ENCODE assay signal across 37 cellular contexts in the genomic region with DNA sequence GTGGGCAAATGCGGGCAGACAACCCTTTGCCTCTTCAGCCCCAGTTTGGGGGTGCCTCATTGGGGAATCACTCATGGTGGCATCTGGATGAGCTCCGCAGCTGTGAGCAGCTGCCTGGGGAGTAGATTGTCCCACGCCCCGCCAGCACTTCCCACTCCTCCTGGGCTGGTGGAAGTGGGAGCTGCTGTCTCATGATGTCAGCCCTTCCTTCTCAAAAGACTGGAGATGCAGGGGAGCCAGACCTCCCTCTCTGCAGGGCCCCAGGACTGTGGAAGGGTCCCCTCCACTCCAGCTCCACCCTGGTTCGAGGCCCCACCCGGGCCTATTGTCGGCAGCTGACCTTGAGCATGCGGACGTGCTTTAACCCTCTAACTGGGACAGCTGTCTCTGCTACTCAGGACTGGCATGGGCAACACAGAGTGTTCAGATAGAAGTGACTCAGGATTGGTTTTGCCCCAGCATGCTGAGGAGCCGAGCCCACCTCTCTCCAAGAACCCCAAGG. TPM values are rescaled to one million over a fixed set of nuclear protein-coding genes. Genes with fewer than 3 reads are reported as not detected.
"Had no signal": no experiment of that assay in that cellular context is flagged by ENCODE, and none has a peak within 500 bp of the region (broad histone marks: within the 10 kb centered on the region; RNA-seq: fewer than 3 reads in every experiment).

No MANE protein-coding gene starts in this region.

- H3K4me1 Mint-ChIP-seq: activated CD4-positive, alpha-beta T cell treated with anti-CD3 and anti-CD28 coated beads for 36 hours; activated CD4-positive, alpha-beta T cell treated with anti-CD3 and anti-CD28 coated beads, Interleukin-2, amount 10 ng/mL, durations not matched to agents 24 days and 14 days; activated CD8-positive, alpha-beta memory T cell treated with anti-CD3 and anti-CD28 coated beads, Interleukin-2, amount 10 ng/mL, durations not matched to agents 7 days and 5 days; activated naive CD4-positive, alpha-beta T cell treated with anti-CD3 and anti-CD28 coated beads, Interleukin-2, amount 50 U/mL, for 24 hours; activated naive CD8-positive, alpha-beta T cell treated with anti-CD3 and anti-CD28 coated beads for 36 hours; activated naive CD8-positive, alpha-beta T cell treated with anti-CD3 and anti-CD28 coated beads, Interleukin-2, amount 50 U/mL, for 24 hours; T-helper 17 cell had no signal

- DNase-seq: activated CD4-positive, alpha-beta memory T cell treated with anti-CD3 and anti-CD28 coated beads for 36 hours; activated CD4-positive, alpha-beta T cell treated with anti-CD3 and anti-CD28 coated beads for 36 hours; activated CD4-positive, alpha-beta T cell treated with anti-CD3 and anti-CD28 coated beads, Interleukin-2, amount 10 ng/mL, durations not matched to agents 24 days and 14 days; activated CD4-positive, CD25-positive, alpha-beta regulatory T cell; activated CD4-positive, CD25-positive, alpha-beta regulatory T cell treated with anti-CD3 and anti-CD28 coated beads, Interleukin-2, amount 50 U/mL, for 72 hours; activated CD8-positive, alpha-beta memory T cell treated with anti-CD3 and anti-CD28 coated beads, Interleukin-2, amount 10 ng/mL, durations not matched to agents 7 days and 5 days; activated CD8-positive, alpha-beta memory T cell treated with anti-CD3 and anti-CD28 coated beads, Interleukin-2, amount 50 U/mL, for 4 hours; activated CD8-positive, alpha-beta T cell treated with anti-CD3 and anti-CD28 coated beads, Interleukin-2, amount 10 ng/mL, durations not matched to agents 7 days and 5 days; activated effector memory CD4-positive, alpha-beta T cell treated with anti-CD3 and anti-CD28 coated beads, Interleukin-2, amount 50 U/mL, for 16 hours; activated naive CD4-positive, alpha-beta T cell treated with anti-CD3 and anti-CD28 coated beads for 36 hours; activated naive CD8-positive, alpha-beta T cell treated with anti-CD3 and anti-CD28 coated beads for 36 hours; activated naive CD8-positive, alpha-beta T cell treated with anti-CD3 and anti-CD28 coated beads, Interleukin-2, amount 50 U/mL, for 24 hours; activated T-cell treated with anti-CD3 and anti-CD28 coated beads, Interleukin-2, amount 50 U/mL, for 1 hour; activated T-cell treated with anti-CD3 and anti-CD28 coated beads, Interleukin-2, amount 50 U/mL, for 48 hours; adrenal gland; amygdala; aorta; body of pancreas; caudate nucleus; cortex of kidney; dermis blood vessel endothelial cell; effector CD4-positive, alpha-beta T cell; effector memory CD8-positive, alpha-beta T cell; erythroblast; foreskin keratinocyte; gastrocnemius medialis; T-helper 1 cell; T-helper 17 cell; T1000 had no signal

- FAIRE-seq: colon had no signal

- H3K9me3 ChIP-seq: adrenal gland, body of pancreas, esophagus muscularis mucosa, gastrocnemius medialis had no signal

- H3K4me1 ChIP-seq: adrenal gland, body of pancreas, esophagus muscularis mucosa, foreskin keratinocyte, gastrocnemius medialis had no signal

- H3K36me3 Mint-ChIP-seq: activated CD4-positive, alpha-beta memory T cell treated with anti-CD3 and anti-CD28 coated beads for 36 hours; activated CD8-positive, alpha-beta memory T cell treated with anti-CD3 and anti-CD28 coated beads, Interleukin-2, amount 10 ng/mL, durations not matched to agents 7 days and 5 days; activated naive CD4-positive, alpha-beta T cell treated with anti-CD3 and anti-CD28 coated beads, Interleukin-2, amount 50 U/mL, for 24 hours; activated naive CD8-positive, alpha-beta T cell treated with anti-CD3 and anti-CD28 coated beads for 36 hours had no signal

- H3K4me3 ChIP-seq: adrenal gland, body of pancreas, esophagus muscularis mucosa, gastrocnemius medialis had no signal

- H3K9me3 Mint-ChIP-seq: activated CD4-positive, alpha-beta memory T cell treated with anti-CD3 and anti-CD28 coated beads for 36 hours; activated CD4-positive, alpha-beta T cell treated with anti-CD3 and anti-CD28 coated beads, Interleukin-2, amount 10 ng/mL, durations not matched to agents 24 days and 14 days; activated naive CD4-positive, alpha-beta T cell treated with anti-CD3 and anti-CD28 coated beads for 36 hours; activated naive CD4-positive, alpha-beta T cell treated with anti-CD3 and anti-CD28 coated beads, Interleukin-2, amount 50 U/mL, for 24 hours; activated naive CD8-positive, alpha-beta T cell treated with anti-CD3 and anti-CD28 coated beads for 36 hours; activated naive CD8-positive, alpha-beta T cell treated with anti-CD3 and anti-CD28 coated beads, Interleukin-2, amount 50 U/mL, for 24 hours; activated T-helper 1 cell treated with anti-CD3 and anti-CD28 coated beads, Interleukin-12 subunit alpha, Interleukin-12 subunit beta, Interleukin-2, Interleukin-4 antibody, amounts not matched to agents 30 ng/mL and 10 ng/mL and 1 ng/mL, durations not matched to agents 14 hours and 24 hours and 36 hours; activated T-helper 2 cell treated with anti-CD3 and anti-CD28 coated beads, Interferon-gamma antibody, Interleukin-2, Interleukin-4, amounts not matched to agents 10 μg/mL and 5 μg/mL and 100 μg/mL, durations not matched to agents 14 hours and 24 hours and 36 hours; effector memory CD8-positive, alpha-beta T cell; T-helper 2 cell treated with Interferon-gamma antibody and Interleukin-4, amounts not matched to agents 5 μg/mL and 100 μg/mL, for 36 hours had no signal

- H3K27ac ChIP-seq: adrenal gland, body of pancreas, esophagus muscularis mucosa, foreskin keratinocyte, gastrocnemius medialis had no signal

- H3K4me3 Mint-ChIP-seq: activated CD4-positive, alpha-beta memory T cell treated with anti-CD3 and anti-CD28 coated beads for 36 hours; activated CD4-positive, alpha-beta T cell treated with anti-CD3 and anti-CD28 coated beads for 36 hours; activated CD4-positive, alpha-beta T cell treated with anti-CD3 and anti-CD28 coated beads, Interleukin-2, amount 10 ng/mL, durations not matched to agents 24 days and 14 days; activated CD8-positive, alpha-beta memory T cell treated with anti-CD3 and anti-CD28 coated beads, Interleukin-2, amount 10 ng/mL, durations not matched to agents 7 days and 5 days; activated CD8-positive, alpha-beta T cell treated with anti-CD3 and anti-CD28 coated beads, Interleukin-2, amount 10 ng/mL, durations not matched to agents 7 days and 5 days; activated naive CD4-positive, alpha-beta T cell treated with anti-CD3 and anti-CD28 coated beads for 36 hours; activated naive CD4-positive, alpha-beta T cell treated with anti-CD3 and anti-CD28 coated beads, Interleukin-2, amount 50 U/mL, for 24 hours; activated naive CD8-positive, alpha-beta T cell treated with anti-CD3 and anti-CD28 coated beads for 36 hours; activated naive CD8-positive, alpha-beta T cell treated with anti-CD3 and anti-CD28 coated beads, Interleukin-2, amount 50 U/mL, for 24 hours; activated T-helper 1 cell treated with anti-CD3 and anti-CD28 coated beads, Interleukin-12 subunit alpha, Interleukin-12 subunit beta, Interleukin-2, Interleukin-4 antibody, amounts not matched to agents 30 ng/mL and 10 ng/mL and 1 ng/mL, durations not matched to agents 14 hours and 24 hours and 36 hours; effector memory CD8-positive, alpha-beta T cell; T-helper 17 cell; T-helper 2 cell treated with Interferon-gamma antibody and Interleukin-4, amounts not matched to agents 5 μg/mL and 100 μg/mL, for 36 hours had no signal

- H3K36me3 ChIP-seq: adrenal gland, esophagus muscularis mucosa, gastrocnemius medialis had no signal

- H3K27me3 ChIP-seq: adrenal gland, body of pancreas, esophagus muscularis mucosa, foreskin keratinocyte had no signal

- ATAC-seq: activated CD4-positive, alpha-beta T cell treated with anti-CD3 and anti-CD28 coated beads for 36 hours; activated CD8-positive, alpha-beta memory T cell treated with anti-CD3 and anti-CD28 coated beads, Interleukin-2, amount 10 ng/mL, durations not matched to agents 7 days and 5 days; activated CD8-positive, alpha-beta T cell treated with anti-CD3 and anti-CD28 coated beads, Interleukin-2, amount 10 ng/mL, durations not matched to agents 7 days and 5 days; activated naive CD8-positive, alpha-beta T cell treated with anti-CD3 and anti-CD28 coated beads, Interleukin-2, amount 50 U/mL, for 24 hours; body of pancreas; effector memory CD8-positive, alpha-beta T cell; foreskin keratinocyte; gastrocnemius medialis; T-helper 17 cell had no signal

- H3K27ac Mint-ChIP-seq: activated CD4-positive, alpha-beta memory T cell treated with anti-CD3 and anti-CD28 coated beads for 36 hours; activated CD4-positive, alpha-beta T cell treated with anti-CD3 and anti-CD28 coated beads for 36 hours; activated CD4-positive, alpha-beta T cell treated with anti-CD3 and anti-CD28 coated beads, Interleukin-2, amount 10 ng/mL, durations not matched to agents 24 days and 14 days; activated CD8-positive, alpha-beta memory T cell treated with anti-CD3 and anti-CD28 coated beads, Interleukin-2, amount 10 ng/mL, durations not matched to agents 7 days and 5 days; activated CD8-positive, alpha-beta T cell treated with anti-CD3 and anti-CD28 coated beads, Interleukin-2, amount 10 ng/mL, durations not matched to agents 7 days and 5 days; activated naive CD4-positive, alpha-beta T cell treated with anti-CD3 and anti-CD28 coated beads for 36 hours; activated naive CD4-positive, alpha-beta T cell treated with anti-CD3 and anti-CD28 coated beads, Interleukin-2, amount 50 U/mL, for 24 hours; activated naive CD8-positive, alpha-beta T cell treated with anti-CD3 and anti-CD28 coated beads for 36 hours; activated naive CD8-positive, alpha-beta T cell treated with anti-CD3 and anti-CD28 coated beads, Interleukin-2, amount 50 U/mL, for 24 hours; activated T-helper 1 cell treated with anti-CD3 and anti-CD28 coated beads, Interleukin-12 subunit alpha, Interleukin-12 subunit beta, Interleukin-2, Interleukin-4 antibody, amounts not matched to agents 30 ng/mL and 10 ng/mL and 1 ng/mL, durations not matched to agents 14 hours and 24 hours and 36 hours; activated T-helper 2 cell treated with anti-CD3 and anti-CD28 coated beads, Interferon-gamma antibody, Interleukin-2, Interleukin-4, amounts not matched to agents 10 μg/mL and 5 μg/mL and 100 μg/mL, durations not matched to agents 14 hours and 24 hours and 36 hours; effector memory CD8-positive, alpha-beta T cell; T-helper 17 cell; T-helper 2 cell treated with Interferon-gamma antibody and Interleukin-4, amounts not matched to agents 5 μg/mL and 100 μg/mL, for 36 hours had no signal

RNA-seq across cellular contexts. Expression of gene UNC93A, which starts 2.0 kb away (rescaled TPM):
- total RNA-seq: activated CD4-positive, alpha-beta memory T cell treated with anti-CD3 and anti-CD28 coated beads for 36 hours; activated CD4-positive, alpha-beta T cell treated with anti-CD3 and anti-CD28 coated beads for 36 hours; activated CD4-positive, alpha-beta T cell treated with anti-CD3 and anti-CD28 coated beads, Interleukin-2, amount 10 ng/mL, durations not matched to agents 24 days and 14 days; activated CD8-positive, alpha-beta memory T cell treated with anti-CD3 and anti-CD28 coated beads for 36 hours; activated CD8-positive, alpha-beta memory T cell treated with anti-CD3 and anti-CD28 coated beads, Interleukin-2, amount 10 ng/mL, durations not matched to agents 7 days and 5 days; activated CD8-positive, alpha-beta T cell treated with anti-CD3 and anti-CD28 coated beads, Interleukin-2, amount 10 ng/mL, durations not matched to agents 7 days and 5 days; activated naive CD4-positive, alpha-beta T cell treated with anti-CD3 and anti-CD28 coated beads for 36 hours; activated naive CD8-positive, alpha-beta T cell treated with anti-CD3 and anti-CD28 coated beads for 36 hours; activated T-helper 1 cell treated with anti-CD3 and anti-CD28 coated beads, Interleukin-12 subunit alpha, Interleukin-12 subunit beta, Interleukin-2, Interleukin-4 antibody, amounts not matched to agents 30 ng/mL and 10 ng/mL and 1 ng/mL, durations not matched to agents 14 hours and 24 hours and 36 hours; activated T-helper 2 cell treated with anti-CD3 and anti-CD28 coated beads, Interferon-gamma antibody, Interleukin-2, Interleukin-4, amounts not matched to agents 10 μg/mL and 5 μg/mL and 100 μg/mL, durations not matched to agents 14 hours and 24 hours and 36 hours; adrenal gland; aorta; body of pancreas; chondrocyte; dermis blood vessel endothelial cell; esophagus muscularis mucosa; foreskin keratinocyte; gastrocnemius medialis; T-helper 17 cell had no signal
- polyA plus RNA-seq: adrenal gland, aorta, foreskin keratinocyte had no signal

RNA-seq across cellular contexts. Expression of gene TTLL2, which starts 31.7 kb away (rescaled TPM):
- total RNA-seq: activated CD4-positive, alpha-beta memory T cell treated with anti-CD3 and anti-CD28 coated beads for 36 hours; activated CD4-positive, alpha-beta T cell treated with anti-CD3 and anti-CD28 coated beads for 36 hours; activated CD4-positive, alpha-beta T cell treated with anti-CD3 and anti-CD28 coated beads, Interleukin-2, amount 10 ng/mL, durations not matched to agents 24 days and 14 days; activated CD8-positive, alpha-beta memory T cell treated with anti-CD3 and anti-CD28 coated beads for 36 hours; activated CD8-positive, alpha-beta memory T cell treated with anti-CD3 and anti-CD28 coated beads, Interleukin-2, amount 10 ng/mL, durations not matched to agents 7 days and 5 days; activated CD8-positive, alpha-beta T cell treated with anti-CD3 and anti-CD28 coated beads, Interleukin-2, amount 10 ng/mL, durations not matched to agents 7 days and 5 days; activated naive CD4-positive, alpha-beta T cell treated with anti-CD3 and anti-CD28 coated beads for 36 hours; activated naive CD8-positive, alpha-beta T cell treated with anti-CD3 and anti-CD28 coated beads for 36 hours; activated T-helper 1 cell treated with anti-CD3 and anti-CD28 coated beads, Interleukin-12 subunit alpha, Interleukin-12 subunit beta, Interleukin-2, Interleukin-4 antibody, amounts not matched to agents 30 ng/mL and 10 ng/mL and 1 ng/mL, durations not matched to agents 14 hours and 24 hours and 36 hours; activated T-helper 2 cell treated with anti-CD3 and anti-CD28 coated beads, Interferon-gamma antibody, Interleukin-2, Interleukin-4, amounts not matched to agents 10 μg/mL and 5 μg/mL and 100 μg/mL, durations not matched to agents 14 hours and 24 hours and 36 hours; adrenal gland; aorta; body of pancreas; chondrocyte; dermis blood vessel endothelial cell; esophagus muscularis mucosa; foreskin keratinocyte; gastrocnemius medialis; T-helper 17 cell had no signal
- polyA plus RNA-seq: adrenal gland, aorta, foreskin keratinocyte had no signal
